In genomic region chr13:27605610-27606200, GRCh38 we compare ENCODE assay signal across 1 cellular context.
TF ChIP-seq lines count a peak whose summit lies in the region.

No MANE protein-coding gene starts in this region.

TF ChIP-seq in K562, 482 proteins besides CTCF, POLR2A, EP300 and RAD21 (continued from another document):
- TF ChIP-seq CEBPG (CRISPR knock-in tag; IDR thresholded peaks at IDR 0.05) (no peak), CEBPG (tag; conservative IDR thresholded peaks at IDR 0.05 in 1 of 2, IDR thresholded peaks at IDR 0.05 in 1 of 2) (peak; percentile 48 to 79; a peak in 3 of 4 replicates), CEBPB (tag; IDR thresholded peaks at IDR 0.05) (peak; percentile 83), MYBL2 (IDR thresholded peaks at IDR 0.05; ENCODE audit: low read depth) (no peak), MYBL2 (CRISPR knock-in tag; IDR thresholded peaks at IDR 0.05; ENCODE audit: borderline replicate concordance) (no peak), NFE2 (IDR thresholded peaks at IDR 0.05; ENCODE audit: low read depth) (no peak), PBX2 (CRISPR knock-in tag; IDR thresholded peaks at IDR 0.05; ENCODE audit: low read depth) (no peak), PBX2 (tag; conservative IDR thresholded peaks at IDR 0.05; ENCODE audit: low read depth) (peak; percentile 74)
